In the genomic region with DNA sequence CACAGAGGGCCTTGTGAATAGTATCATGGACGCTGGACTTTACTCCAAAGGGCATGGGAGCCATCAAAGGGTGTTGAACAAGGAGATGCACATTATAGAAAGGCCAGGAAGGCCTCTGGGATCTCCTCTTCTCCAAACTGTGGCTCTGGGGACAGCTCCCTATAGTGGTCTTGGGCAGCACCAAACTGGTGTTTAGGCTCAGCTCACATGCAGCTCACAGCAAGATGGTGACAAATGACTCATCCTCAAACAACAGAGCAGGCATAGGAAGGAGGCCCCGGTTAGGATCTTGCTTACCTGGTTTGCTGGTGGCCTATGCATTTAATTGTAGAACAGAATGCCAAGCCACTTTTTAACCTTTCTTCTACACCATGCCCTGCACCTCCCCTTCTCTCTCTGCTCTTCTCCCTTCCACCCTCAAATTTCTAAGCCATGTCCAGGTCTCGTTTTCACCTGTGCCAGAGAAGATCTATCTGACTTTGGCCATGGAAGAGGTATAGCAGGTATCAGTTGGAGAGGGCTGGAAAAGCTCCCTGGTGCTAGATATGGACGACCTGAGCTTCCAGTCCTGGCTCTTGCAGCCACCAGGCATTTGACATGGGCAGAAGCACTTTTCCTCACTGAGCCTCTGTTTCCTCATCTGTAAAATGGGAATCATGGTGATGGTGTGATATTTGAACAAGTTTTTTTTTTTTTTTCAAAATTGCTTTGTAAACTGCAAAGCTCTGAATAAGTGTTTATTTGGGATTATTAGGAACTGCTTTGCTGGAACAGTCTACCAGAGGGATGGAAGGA, we compare ENCODE assay signal across 2 cellular contexts.
TF ChIP-seq lines count a peak whose summit lies in the region.

No MANE protein-coding gene starts in this region.

TF ChIP-seq in HepG2, 621 proteins besides CTCF, POLR2A, EP300 and RAD21 (continues in another document):
- TF ChIP-seq ZBTB4 (CRISPR knock-in tag; IDR thresholded peaks at IDR 0.05; ENCODE audit: borderline replicate concordance) (no peak), CREB1 (IDR thresholded peaks at IDR 0.05) (no peak), CREB1 (CRISPR knock-in tag; IDR thresholded peaks at IDR 0.05) (no peak), PHF8 (CRISPR knock-in tag; IDR thresholded peaks at IDR 0.05) (no peak), REL (CRISPR knock-in tag; conservative IDR thresholded peaks at IDR 0.05) (no peak), SOX6 (IDR thresholded peaks at IDR 0.05) (no peak), SOX6 (CRISPR knock-in tag; IDR thresholded peaks at IDR 0.05) (no peak), ZNF749 (CRISPR knock-in tag; IDR thresholded peaks at IDR 0.05; ENCODE audit: borderline replicate concordance) (no peak), KDM1A (CRISPR knock-in tag; IDR thresholded peaks at IDR 0.05) (0 out of 2 replicates have a peak, but pooled peaks have one; percentile 26), NCOR1 (IDR thresholded peaks at IDR 0.05; ENCODE audit: borderline replicate concordance, low read length) (peak; percentile 49; the same call in 1 of the 2 replicates), ELF3 (CRISPR knock-in tag; IDR thresholded peaks at IDR 0.05) (no peak), ZGPAT (CRISPR knock-in tag; IDR thresholded peaks at IDR 0.05) (no peak; the same call in 1 of the 2 replicates), ZNF644 (CRISPR knock-in tag; IDR thresholded peaks at IDR 0.05; ENCODE audit: low read depth) (peak; percentile 36; the same call in 1 of the 2 replicates), NRL (CRISPR knock-in tag; IDR thresholded peaks at IDR 0.05; ENCODE audit: borderline replicate concordance) (no peak), ZIK1 (CRISPR knock-in tag; IDR thresholded peaks at IDR 0.05; ENCODE audit: borderline replicate concordance, low read depth) (no peak), ZBTB2 (CRISPR knock-in tag; IDR thresholded peaks at IDR 0.05; ENCODE audit: low read depth) (no peak), PHB2 (IDR thresholded peaks at IDR 0.05; ENCODE audit: partially characterized antibody) (no peak), ZNF569 (CRISPR knock-in tag; IDR thresholded peaks at IDR 0.05; ENCODE audit: borderline replicate concordance) (no peak), IKZF1 (IDR thresholded peaks at IDR 0.05) (no peak), ZFX (CRISPR knock-in tag; IDR thresholded peaks at IDR 0.05; ENCODE audit: low read depth) (0 out of 2 replicates have a peak, but pooled peaks have one; percentile 28)
- TF ChIP-seq, protein P1, sequence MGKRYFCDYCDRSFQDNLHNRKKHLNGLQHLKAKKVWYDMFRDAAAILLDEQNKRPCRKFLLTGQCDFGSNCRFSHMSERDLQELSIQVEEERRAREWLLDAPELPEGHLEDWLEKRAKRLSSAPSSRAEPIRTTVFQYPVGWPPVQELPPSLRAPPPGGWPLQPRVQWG (CRISPR knock-in tag; IDR thresholded peaks at IDR 0.05; ENCODE audit: borderline replicate concordance, low read depth), result no peak
- TF ChIP-seq, protein P2, sequence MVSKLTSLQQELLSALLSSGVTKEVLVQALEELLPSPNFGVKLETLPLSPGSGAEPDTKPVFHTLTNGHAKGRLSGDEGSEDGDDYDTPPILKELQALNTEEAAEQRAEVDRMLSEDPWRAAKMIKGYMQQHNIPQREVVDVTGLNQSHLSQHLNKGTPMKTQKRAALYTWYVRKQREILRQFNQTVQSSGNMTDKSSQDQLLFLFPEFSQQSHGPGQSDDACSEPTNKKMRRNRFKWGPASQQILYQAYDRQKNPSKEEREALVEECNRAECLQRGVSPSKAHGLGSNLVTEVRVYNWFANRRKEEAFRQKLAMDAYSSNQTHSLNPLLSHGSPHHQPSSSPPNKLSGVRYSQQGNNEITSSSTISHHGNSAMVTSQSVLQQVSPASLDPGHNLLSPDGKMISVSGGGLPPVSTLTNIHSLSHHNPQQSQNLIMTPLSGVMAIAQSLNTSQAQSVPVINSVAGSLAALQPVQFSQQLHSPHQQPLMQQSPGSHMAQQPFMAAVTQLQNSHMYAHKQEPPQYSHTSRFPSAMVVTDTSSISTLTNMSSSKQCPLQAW (CRISPR knock-in tag; IDR thresholded peaks at IDR 0.05), result no peak

TF ChIP-seq in H1, 55 proteins besides CTCF, POLR2A, EP300 and RAD21:
- TF ChIP-seq CBX5 (IDR thresholded peaks at IDR 0.05; ENCODE audit: low read depth, low read length), result no peak
- no peak for TF ChIP-seq KDM1A (IDR thresholded peaks at IDR 0.05; ENCODE audit: borderline replicate concordance, low read length)
- no peak for TF ChIP-seq SIRT6 (IDR thresholded peaks at IDR 0.05; ENCODE audit: low read length)
- TF ChIP-seq TEAD4 (IDR thresholded peaks at IDR 0.05; ENCODE audit: low read depth, low read length), result no peak
- TF ChIP-seq PHF8 (conservative IDR thresholded peaks at IDR 0.05; ENCODE audit: low read depth, low read length), result no peak
- no peak for TF ChIP-seq YY1 (IDR thresholded peaks at IDR 0.05; ENCODE audit: low read depth, low read length)
- no peak for TF ChIP-seq KDM5A (IDR thresholded peaks at IDR 0.05; ENCODE audit: low read length)
- TF ChIP-seq JUND (IDR thresholded peaks at IDR 0.05; ENCODE audit: low read length), result no peak
- no peak for TF ChIP-seq SP4 (IDR thresholded peaks at IDR 0.05; ENCODE audit: low read length)
- no peak for TF ChIP-seq SIN3A (conservative IDR thresholded peaks at IDR 0.05 in 1 of 2, IDR thresholded peaks at IDR 0.05 in 1 of 2; ENCODE audit: low read depth in 1 of 2, low read length in 2 of 2)
- TF ChIP-seq SP2 (IDR thresholded peaks at IDR 0.05; ENCODE audit: low read length), result no peak
- no peak for TF ChIP-seq POU5F1 (IDR thresholded peaks at IDR 0.05; ENCODE audit: low read depth, low read length)
- no peak for TF ChIP-seq POLR2AphosphoS5 (IDR thresholded peaks at IDR 0.05; ENCODE audit: low read depth, low read length)
- TF ChIP-seq TAF7 (optimal IDR thresholded peaks at IDR 0.05; ENCODE audit: borderline replicate concordance, low read depth, low read length), result no peak
- TF ChIP-seq MAFK (IDR thresholded peaks at IDR 0.05; ENCODE audit: low read depth, low read length), result no peak
- no peak for TF ChIP-seq EZH2 (IDR thresholded peaks at IDR 0.05; ENCODE audit: low read depth, low read length, severe bottlenecking)
- TF ChIP-seq HDAC2 (IDR thresholded peaks at IDR 0.05; ENCODE audit: borderline replicate concordance in 1 of 2, low read depth in 2 of 2, low read length in 2 of 2), result no peak
